In the genomic region with DNA sequence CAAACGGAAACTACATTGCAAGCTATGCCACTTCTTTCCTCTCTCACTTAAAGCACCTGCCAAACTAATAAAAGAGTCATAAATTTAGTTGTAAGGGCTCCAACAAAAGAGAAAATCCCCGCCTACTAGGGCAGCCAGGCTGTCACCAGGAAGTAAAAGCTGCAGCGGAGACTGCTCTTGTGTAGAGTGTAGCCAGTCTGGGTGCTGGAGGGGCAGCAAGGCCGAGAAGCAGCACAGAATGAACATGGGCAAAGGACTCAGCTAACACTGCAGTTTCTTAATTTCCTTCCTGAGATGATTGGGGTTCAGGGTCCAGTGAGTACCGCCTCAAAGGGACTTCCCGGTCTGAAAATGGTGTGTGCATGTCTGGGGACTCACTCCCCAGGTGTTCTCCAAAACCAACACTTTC, we compare ENCODE assay signal across 8 cellular contexts.
DNase-seq lines count a peak whose midpoint lies in the region; ATAC-seq and TF ChIP-seq lines count a peak whose summit lies in the region.

No MANE protein-coding gene starts in this region.

- no peak for TF ChIP-seq POLR2A in vagina (IDR thresholded peaks at IDR 0.05)

- H3K36me3 ChIP-seq in hepatocyte (replicated peaks; ENCODE audit: insufficient read depth, low read depth) = no peaks in the 10 kb centered on the region
- no peaks in the 10 kb centered on the region for H3K36me3 ChIP-seq in vagina

- DNase-seq in activated CD4-positive, alpha-beta T cell treated with anti-CD3 and anti-CD28 coated beads for 36 hours = peak; percentile 45
- no peak for DNase-seq in activated CD4-positive, alpha-beta T cell treated with anti-CD3 and anti-CD28 coated beads, Interleukin-2, amount 50 U/mL, for 4 hours
- peak; percentile 38 for DNase-seq in NOMO-1 treated with DMSO at 0.1 percent for 48 hours (lab: John Stamatoyannopoulos, UW; ENCODE audit: unreplicated experiment)
- DNase-seq in hepatocyte (ENCODE audit: low spot score) = peak; percentile 76
- DNase-seq in vagina (ENCODE audit: extremely low spot score in 2 of 2) = no peak
- DNase-seq in H9 = no peak

- H3K9me3 ChIP-seq in hepatocyte (ENCODE audit: low read depth) = no peaks in the 10 kb centered on the region
- H3K9me3 ChIP-seq in vagina = no peaks in the 10 kb centered on the region
- H3K9me3 ChIP-seq in H9 (ENCODE audit: control insufficient read depth, low read depth, low read length) = no peaks in the 10 kb centered on the region

- H2BK120ac ChIP-seq in H9 (ENCODE audit: low read depth, low read length, poor library complexity, severe bottlenecking) = no peak overlapping the region

- H3K4me2 ChIP-seq in hepatocyte = peak overlapping the region; percentile 53
- H3K4me2 ChIP-seq in H9 (ENCODE audit: insufficient read depth, insufficient read length, low read length) = no peak overlapping the region

- H4K20me1 ChIP-seq in hepatocyte (ENCODE audit: insufficient read depth, poor library complexity, severe bottlenecking) = no peaks in the 10 kb centered on the region
- H4K20me1 ChIP-seq in H9 (ENCODE audit: control insufficient read depth, insufficient read depth, insufficient read length) = no peaks in the 10 kb centered on the region

- H3K36me3 Mint-ChIP-seq in activated CD4-positive, alpha-beta T cell treated with anti-CD3 and anti-CD28 coated beads for 36 hours (ENCODE audit: low read depth) = no peaks in the 10 kb centered on the region
- no peaks in the 10 kb centered on the region for H3K36me3 Mint-ChIP-seq in H9 (ENCODE audit: insufficient read depth in 1 of 3, low read depth in 3 of 3)

- H2AK5ac ChIP-seq in H9 (ENCODE audit: insufficient read length, low read length) = no peak overlapping the region

- H3K4me3 Mint-ChIP-seq in activated CD4-positive, alpha-beta T cell treated with anti-CD3 and anti-CD28 coated beads for 36 hours = peak overlapping the region; percentile 39
- H3K4me3 Mint-ChIP-seq in H9 = no peak overlapping the region

- H3K27me3 ChIP-seq in hepatocyte (no peaks in the 10 kb centered on the region), vagina (no peaks in the 10 kb centered on the region), H9 (ENCODE audit: insufficient read depth, low read length) (no peaks in the 10 kb centered on the region)

- H3K79me2 ChIP-seq in hepatocyte (no peaks in the 10 kb centered on the region), H9 (ENCODE audit: insufficient read depth, low read length) (no peaks in the 10 kb centered on the region)

- H2BK15ac ChIP-seq in H9 (ENCODE audit: low read depth, low read length) = no peak overlapping the region

- no peak overlapping the region for H2BK12ac ChIP-seq in H9 (ENCODE audit: insufficient read length, low read depth, low read length)

- H3K23me2 ChIP-seq in H9 (ENCODE audit: insufficient read length, low read depth, low read length, poor library complexity, severe bottlenecking) = no peaks in the 10 kb centered on the region

- H3K27ac Mint-ChIP-seq in activated CD4-positive, alpha-beta T cell treated with anti-CD3 and anti-CD28 coated beads for 36 hours = peak overlapping the region; percentile 68
- no peak overlapping the region for H3K27ac Mint-ChIP-seq in H9

- no peak overlapping the region for H4K5ac ChIP-seq in H9 (ENCODE audit: insufficient read length, low read depth, low read length)

- no peaks in the 10 kb centered on the region for H3K27me3 Mint-ChIP-seq in activated CD4-positive, alpha-beta T cell treated with anti-CD3 and anti-CD28 coated beads for 36 hours
- H3K27me3 Mint-ChIP-seq in H9 (ENCODE audit: low read depth) = peaks cover 1% of the 10 kb centered on the region; the same call in 1 of the 2 replicates

- POLR2A ChIA-PET in activated CD4-positive, alpha-beta T cell treated with anti-CD3 and anti-CD28 coated beads for 36 hours (lab: Charles Lee) = no interaction called here

- H3K18ac ChIP-seq in H9 (ENCODE audit: insufficient read length, low read depth, low read length) = no peak overlapping the region

- H3K56ac ChIP-seq in H9 (ENCODE audit: insufficient read length, low read depth, low read length) = no peak overlapping the region

- no peak overlapping the region for H4K8ac ChIP-seq in H9 (replicated peaks; ENCODE audit: insufficient read length, low read depth, low read length)

- no peak overlapping the region for H3T11ph ChIP-seq in H9 (ENCODE audit: low read length)

- no peak overlapping the region for H2BK20ac ChIP-seq in H9 (ENCODE audit: low read depth, low read length, poor library complexity, severe bottlenecking)

- H3K4me1 ChIP-seq in hepatocyte (ENCODE audit: insufficient read depth) (peaks cover 26% of the 10 kb centered on the region), vagina (peaks cover 26% of the 10 kb centered on the region), H9 (ENCODE audit: insufficient read depth, low read length) (peaks cover 6% of the 10 kb centered on the region)

- no peak overlapping the region for H4K91ac ChIP-seq in H9 (ENCODE audit: insufficient read length, low read depth, low read length)

- no peak overlapping the region for H3K4ac ChIP-seq in H9 (ENCODE audit: low read depth, low read length)

- intact Hi-C loops in activated CD4-positive, alpha-beta T cell treated with anti-CD3 and anti-CD28 coated beads for 36 hours (cut with DNase I, micrococcal nuclease) = no loop called here
- intact Hi-C loops in vagina (cut with DNase I) = no loop called here

- WGBS in hepatocyte (ENCODE audit: low lambda C conversion rate, missing lambda C conversion rate) = 31% methylated on average over 6 of the region's 6 CpGs
- no CpG with 5 or more reads among the region's 6 CpGs for WGBS in H9 (ENCODE audit: extremely low coverage, insufficient read length, low lambda C conversion rate)

- H3K27ac ChIP-seq in hepatocyte (peak overlapping the region; percentile 92), vagina (peak overlapping the region; percentile 32), H9 (ENCODE audit: insufficient read length, low read depth, low read length) (no peak overlapping the region)

- no peaks in the 10 kb centered on the region for H3K9me2 ChIP-seq in hepatocyte (replicated peaks; ENCODE audit: insufficient read depth)

- no peak overlapping the region for H3K23ac ChIP-seq in H9 (ENCODE audit: insufficient read length, low read depth, low read length)

- CTCF ChIA-PET in activated CD4-positive, alpha-beta T cell treated with anti-CD3 and anti-CD28 coated beads for 36 hours (lab: Charles Lee) = interaction anchor here (0.6 to 2.0 kb wide), 6 partner anchors 9 to 624 kb away, joined by 3 to 10 read pairs (median 3); no protein-coding TSS in a partner anchor

- H3K79me1 ChIP-seq in H9 (ENCODE audit: insufficient read depth, low read depth, low read length, poor library complexity, severe bottlenecking) = no peaks in the 10 kb centered on the region

- no peaks in the 10 kb centered on the region for H3K9me3 Mint-ChIP-seq in activated CD4-positive, alpha-beta T cell treated with anti-CD3 and anti-CD28 coated beads for 36 hours (ENCODE audit: low read depth)
- no peaks in the 10 kb centered on the region for H3K9me3 Mint-ChIP-seq in H9

- H3K14ac ChIP-seq in H9 (ENCODE audit: insufficient read depth, low read length) = no peak overlapping the region

- no peak overlapping the region for H2BK5ac ChIP-seq in H9 (ENCODE audit: insufficient read length, low read length)

- H2AFZ ChIP-seq in hepatocyte (peak overlapping the region; percentile 63), H9 (ENCODE audit: low read length) (no peak overlapping the region)

- H3K4me1 Mint-ChIP-seq in activated CD4-positive, alpha-beta T cell treated with anti-CD3 and anti-CD28 coated beads for 36 hours = peaks cover 17% of the 10 kb centered on the region
- peaks cover 36 to 40% of the 10 kb centered on the region in 2 experiments for H3K4me1 Mint-ChIP-seq in H9

- peak; percentile 83 for ATAC-seq in activated CD4-positive, alpha-beta T cell treated with anti-CD3 and anti-CD28 coated beads for 36 hours
- ATAC-seq in GM21447 (IDR thresholded peaks at IDR 0.05; ENCODE audit: unreplicated experiment) (peak; percentile 80), HG03575 (IDR thresholded peaks at IDR 0.05; ENCODE audit: extremely low read depth, insufficient number of reproducible peaks, low FRiP score, unreplicated experiment) (peak; percentile 54)

- no peak for TF ChIP-seq CTCF in hepatocyte (IDR thresholded peaks at IDR 0.05; ENCODE audit: poor library complexity)
- TF ChIP-seq CTCF in vagina (IDR thresholded peaks at IDR 0.05) = no peak
- no peak for TF ChIP-seq CTCF in H9 (conservative IDR thresholded peaks at IDR 0.05)

- H3K9ac ChIP-seq in H9 (ENCODE audit: extremely low read depth, insufficient read length, low read length) = no peak overlapping the region

- H3K4me3 ChIP-seq in hepatocyte = no peak overlapping the region
- no peak overlapping the region for H3K4me3 ChIP-seq in vagina

Comparison
In these comparisons a context has a peak if more than half of its experiments do, and no peak if none do; other contexts are left out.
1. DNase-seq: peak in activated CD4-positive, alpha-beta T cell treated with anti-CD3 and anti-CD28 coated beads for 36 hours (single experiment), NOMO-1 treated with DMSO at 0.1 percent for 48 hours (single experiment) and hepatocyte (single experiment); none in activated CD4-positive, alpha-beta T cell treated with anti-CD3 and anti-CD28 coated beads, Interleukin-2, amount 50 U/mL, for 4 hours (0 of 2), vagina (0 of 2) and H9 (single experiment).
2. Peak in every context shown above with its lines, with median percentiles within 50 percentile points of each other: ATAC-seq.